12 cellular contexts compared by ENCODE assay signal in the genomic region with DNA sequence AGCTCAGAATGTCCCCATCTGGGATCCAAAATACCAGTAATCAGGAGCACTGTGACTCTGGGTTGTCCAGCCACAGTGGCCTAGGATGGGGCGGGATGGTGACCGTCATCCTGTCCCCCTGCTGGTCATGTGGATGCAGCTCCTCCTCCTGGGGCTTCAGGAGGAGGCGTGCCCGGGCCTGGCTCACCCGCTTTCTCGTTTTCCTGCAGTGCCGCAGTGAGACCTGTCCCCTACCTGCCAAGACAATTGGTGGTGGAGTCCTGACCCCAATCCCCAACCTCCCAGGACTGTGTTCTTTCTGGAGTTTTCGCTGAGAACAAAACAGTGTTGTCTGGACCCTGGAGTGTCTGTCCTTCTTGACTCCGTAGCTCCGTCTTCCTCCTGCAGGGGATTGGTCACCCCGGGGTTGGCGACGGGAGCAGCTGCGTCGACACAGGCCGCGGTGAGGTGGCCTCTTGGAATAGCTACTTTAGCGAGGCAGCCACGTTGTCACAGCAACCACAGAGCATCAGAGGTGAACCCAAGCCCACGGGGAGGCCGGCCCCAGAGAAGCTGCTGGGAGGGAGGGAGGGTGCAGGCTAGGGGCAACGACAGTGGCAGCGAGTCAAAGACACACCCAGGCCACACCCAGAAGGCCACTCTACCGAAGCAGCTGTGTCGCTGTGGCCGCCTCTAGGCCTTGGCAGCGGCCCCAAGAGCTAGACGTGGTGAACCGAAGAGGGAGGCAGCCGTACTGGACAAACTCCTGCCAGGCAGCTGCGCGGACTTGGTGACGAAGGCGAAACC. TPM values are rescaled to one million over a fixed set of nuclear protein-coding genes. Genes with fewer than 3 reads are reported as not detected.
DNase-seq lines count a peak whose midpoint lies in the region; ATAC-seq, FAIRE-seq and TF ChIP-seq lines count a peak whose summit lies in the region.
"Had no signal": no experiment of that assay in that cellular context is flagged by ENCODE, and none has a peak within 500 bp of the region (broad histone marks: within the 10 kb centered on the region; RNA-seq: fewer than 3 reads in every experiment).

No MANE protein-coding gene starts in this region.

- peak overlapping the region; percentile 95 for H2AFZ ChIP-seq in HCT116 (ENCODE audit: low read depth, low read length, poor library complexity, severe bottlenecking)

- TF ChIP-seq POLR2A in HCT116 (IDR thresholded peaks at IDR 0.05; ENCODE audit: borderline replicate concordance, extremely low read depth, insufficient read depth, insufficient read length) (no peak), suprapubic skin (IDR thresholded peaks at IDR 0.05) (no peak)

- RAD21 ChIA-PET in HCT116 (lab: Charles Lee; ENCODE audit: low non-redundant PET in 1 of 2, low total read pairs in 2 of 2, uncharacterized antibody in 2 of 2, unreplicated experiment in 2 of 2): no interaction called here

- H3K9me3 ChIP-seq in A673 (ENCODE audit: low read depth, low read length, poor library complexity, severe bottlenecking) (no peaks in the 10 kb centered on the region), HCT116 (ENCODE audit: control insufficient read depth in 1 of 2, insufficient read depth in 1 of 2, low read depth in 1 of 2, low read length in 2 of 2) (no peaks in the 10 kb centered on the region), kidney (ENCODE audit: control insufficient read depth in 1 of 2, low read length in 2 of 2) (no peaks in the 10 kb centered on the region), suprapubic skin (no peaks in the 10 kb centered on the region)
- H3K9me3 ChIP-seq: SJSA1 had no signal

- POLR2A ChIA-PET in A673 (lab: Charles Lee; ENCODE audit: low non-redundant PET): no interaction called here
- POLR2A ChIA-PET in HCT116 (lab: Charles Lee): interaction anchor here (1.1 to 1.5 kb wide), 2 partner anchors 9 to 82 kb away, joined by 3 read pairs; partner anchors contain the start of gene POLD1

- 43% methylated on average over 25 of the region's 34 CpGs for WGBS in suprapubic skin

- H3K27me3 ChIP-seq in A673 (replicated peaks; ENCODE audit: insufficient read depth, low read depth, low read length, poor library complexity) (no peaks in the 10 kb centered on the region), HCT116 (ENCODE audit: insufficient read depth, low read length) (no peaks in the 10 kb centered on the region), suprapubic skin (peaks cover 10% of the 10 kb centered on the region)

- CTCF ChIA-PET in A673 (lab: Charles Lee) (no interaction called here), HCT116 (lab: Charles Lee) (interaction anchor here (0.7 to 1.7 kb wide), 6 partner anchors 8 to 109 kb away, joined by 3 to 8 read pairs (median 4); no protein-coding TSS in a partner anchor)

- DNase-seq in A673 (ENCODE audit: low spot score) (no peak), HCT116 (ENCODE audit: low read depth, low spot score) (peak; percentile 42), kidney (peak; percentile 93), suprapubic skin (ENCODE audit: low spot score in 2 of 2) (no peak)
- DNase-seq in stimulated activated naive CD8-positive, alpha-beta T cell treated with anti-CD3 and anti-CD28 coated beads, Interleukin-15, Interleukin-2, amounts not matched to agents 100 U/mL and 50 U/mL, for 24 hours: no peak
- DNase-seq: CD8-positive, alpha-beta T cell had no signal

- H3K4me3 ChIP-seq in A673 (ENCODE audit: low read depth, low read length, poor library complexity, severe bottlenecking) (no peak overlapping the region), HCT116 (replicated peaks in 1 of 2; ENCODE audit: low read depth in 1 of 2, low read length in 2 of 2) (peak overlapping the region; percentile 39 to 55), kidney (ENCODE audit: low read length in 2 of 2) (no peak overlapping the region), suprapubic skin (no peak overlapping the region)
- H3K4me3 ChIP-seq: SJSA1 had no signal

- TF ChIP-seq RAD21 in HCT116 (IDR thresholded peaks at IDR 0.05; ENCODE audit: low read depth): no peak; the same call in 1 of the 2 replicates

- peak overlapping the region; percentile 86 for H3K4me2 ChIP-seq in HCT116 (ENCODE audit: low read length)

- TF ChIP-seq CTCF in A673 (conservative IDR thresholded peaks at IDR 0.05; ENCODE audit: low read depth, low read length) (0 out of 2 replicates have a peak, but pooled peaks have one; percentile 28), HCT116 (IDR thresholded peaks at IDR 0.05 in 2 of 3, conservative IDR thresholded peaks at IDR 0.05 in 1 of 3; ENCODE audit: borderline replicate concordance in 1 of 3, insufficient read depth in 1 of 3, low read depth in 2 of 3, low read length in 2 of 3) (peak in 2 of 3 experiments; percentile 56 to 67; a peak in 4 of 6 replicates), kidney (IDR thresholded peaks at IDR 0.05; ENCODE audit: borderline replicate concordance, extremely low read depth, insufficient read depth) (no peak), suprapubic skin (IDR thresholded peaks at IDR 0.05) (peak in 1 of 2 donors; percentile 18)

- ATAC-seq in HCT116 (peak; percentile 91), SK-N-SH treated with all-trans-retinoic acid at 6 μM for 48 hours (peak; percentile 24; the same call in 1 of the 3 replicates), GM18520 (IDR thresholded peaks at IDR 0.05; ENCODE audit: unreplicated experiment) (no peak), GM21528 (IDR thresholded peaks at IDR 0.05; ENCODE audit: low FRiP score, unreplicated experiment) (no peak)
- no peak for ATAC-seq in stimulated activated naive CD8-positive, alpha-beta T cell treated with anti-CD3 and anti-CD28 coated beads, Interleukin-15, Interleukin-2, amounts not matched to agents 100 U/mL and 50 U/mL, for 24 hours
- ATAC-seq: CD8-positive, alpha-beta T cell had no signal

- no TSS peak for BruUV-seq in A673 (replicated peaks; lab: Mats Ljungman, UMichigan)
- no TSS peak for BruUV-seq in HCT116 (replicated peaks; lab: Mats Ljungman, UMichigan)

- no peaks in the 10 kb centered on the region for H3K79me2 ChIP-seq in HCT116 (ENCODE audit: insufficient read depth, low read length)

- H3K27ac ChIP-seq in A673 (ENCODE audit: low read depth, low read length, poor library complexity, severe bottlenecking) (no peak overlapping the region), HCT116 (ENCODE audit: low read depth, low read length) (peak overlapping the region; percentile 50), kidney (ENCODE audit: low read depth in 2 of 2, low read length in 2 of 2) (no peak overlapping the region), suprapubic skin (no peak overlapping the region)
- H3K27ac ChIP-seq: SJSA1 had no signal

- no peak for TF ChIP-seq EP300 in suprapubic skin (IDR thresholded peaks at IDR 0.05)

- H4K20me1 ChIP-seq in HCT116 (ENCODE audit: insufficient read depth): no peaks in the 10 kb centered on the region

- H3K9me2 ChIP-seq in HCT116 (ENCODE audit: insufficient read depth): no peaks in the 10 kb centered on the region

- FAIRE-seq in kidney (lab: Jason Lieb, UNC): no peak

- H3K9ac ChIP-seq in HCT116 (ENCODE audit: low read length) (peak overlapping the region; percentile 60), kidney (ENCODE audit: low read length in 2 of 2) (no peak overlapping the region)

- intact Hi-C loops in A673 (cut with micrococcal nuclease; ENCODE audit: unreplicated experiment) (no loop called here), HCT116 (cut with micrococcal nuclease) (no loop called here), kidney (cut with DNase I) (loop anchor here (10.0 kb wide), 1 partner anchor 101 kb away; the partner anchor contains the start of gene NAPSA)

- H3K36me3 ChIP-seq in A673 (ENCODE audit: insufficient read depth, low read length, poor library complexity, severe bottlenecking) (no peaks in the 10 kb centered on the region), HCT116 (ENCODE audit: control insufficient read depth in 1 of 2, insufficient read depth in 2 of 2, low read length in 2 of 2) (no peaks in the 10 kb centered on the region), kidney (ENCODE audit: control insufficient read depth in 1 of 2, insufficient read depth in 2 of 2, low read length in 2 of 2) (no peaks in the 10 kb centered on the region), suprapubic skin (no peaks in the 10 kb centered on the region)
- H3K36me3 ChIP-seq: SJSA1 had no signal

- H3K4me1 ChIP-seq in A673 (ENCODE audit: insufficient read depth, low read length, poor library complexity, severe bottlenecking) (no peaks in the 10 kb centered on the region), HCT116 (ENCODE audit: control insufficient read depth in 1 of 2, insufficient read depth in 2 of 2, low read length in 2 of 2) (peaks cover 12 to 32% of the 10 kb centered on the region in 2 experiments), kidney (ENCODE audit: control insufficient read depth in 1 of 2, insufficient read depth in 1 of 2, low read depth in 1 of 2, low read length in 2 of 2) (peaks cover 0 to 2% of the 10 kb centered on the region in 2 donors), suprapubic skin (peaks cover 5% of the 10 kb centered on the region)
- H3K4me1 ChIP-seq: SJSA1 had no signal

TF ChIP-seq in HCT116, 20 proteins besides CTCF, POLR2A, EP300 and RAD21 (continues in another document):
- no peak for TF ChIP-seq SIN3A (IDR thresholded peaks at IDR 0.05; ENCODE audit: low read depth)

RNA-seq across cellular contexts. Expression of gene EMC10, which starts 10.1 kb away (rescaled TPM):
- total RNA-seq in A673 (2021): 99.2 and 108 TPM in 2 replicates
- total RNA-seq in HCT116 (2021; ENCODE audit: unreplicated experiment): 92.4 TPM
- 68.1 and 70.4 TPM in 2 replicates for polyA plus RNA-seq in HCT116 (2012)
- total RNA-seq in kidney: 184 TPM
- polyA plus RNA-seq in kidney (ENCODE audit: insufficient read depth, low read depth, low replicate concordance): 199 TPM
- total RNA-seq in suprapubic skin: 10 to 100 TPM; 34.9 to 77.2 (median 71.1) TPM

RNA-seq across cellular contexts. Expression of gene GARIN5A, which starts 10.5 kb away (rescaled TPM):
- total RNA-seq in A673 (2021) (0.59 and 0.84 TPM in 2 replicates), HCT116 (2021; ENCODE audit: unreplicated experiment) (12.2 TPM), kidney (2.0 TPM), suprapubic skin (1 to 10 TPM in 3 of 4 donors, not detected in 1; 3.9 to 5.0 (median 4.2) TPM)
- 19.2 and 19.3 TPM in 2 replicates for polyA plus RNA-seq in HCT116 (2012)
- 9.0 TPM for polyA plus RNA-seq in kidney (ENCODE audit: insufficient read depth, low read depth, low replicate concordance)
- total RNA-seq: SJSA1 had no signal

RNA-seq across cellular contexts. Expression of gene MYBPC2, which starts 33.5 kb away (rescaled TPM):
- 0.09 TPM in 1 of 2 replicates, not detected in the other for total RNA-seq in A673 (2021)
- not detected for total RNA-seq in HCT116 (2021; ENCODE audit: unreplicated experiment)
- polyA plus RNA-seq in HCT116 (2012): 0.04 and 0.24 TPM in 2 replicates
- total RNA-seq in kidney: 0.98 TPM
- not detected for polyA plus RNA-seq in kidney (ENCODE audit: insufficient read depth, low read depth, low replicate concordance)
- total RNA-seq in suprapubic skin: under 1 TPM in 1 of 4 donors, not detected in 3; 0.29 TPM
- total RNA-seq: SJSA1 had no signal
- polyA plus RNA-seq: fibroblast of lung, neural cell had no signal

RNA-seq across cellular contexts. Expression of gene JOSD2, which starts 44.8 kb away (rescaled TPM):
- total RNA-seq in A673 (2021) (26.8 and 31.9 TPM in 2 replicates), HCT116 (2021; ENCODE audit: unreplicated experiment) (40.9 TPM), kidney (31.7 TPM), suprapubic skin (10 to 100 TPM in 3 of 4 donors, 1 to 10 TPM in 1; 9.3 to 31.7 (median 28.7) TPM)
- 24.9 and 25.7 TPM in 2 replicates for polyA plus RNA-seq in HCT116 (2012)
- 73.7 TPM for polyA plus RNA-seq in kidney (ENCODE audit: insufficient read depth, low read depth, low replicate concordance)

RNA-seq across cellular contexts. Expression of gene SPIB, which starts 47.4 kb away (rescaled TPM):
- total RNA-seq in A673 (2021) (0.20 and 0.75 TPM in 2 replicates), HCT116 (2021; ENCODE audit: unreplicated experiment) (0.96 TPM), kidney (1.1 TPM), suprapubic skin (not detected)
- polyA plus RNA-seq in HCT116 (2012): 0.04 and 0.48 TPM in 2 replicates
- polyA plus RNA-seq in kidney (ENCODE audit: insufficient read depth, low read depth, low replicate concordance): not detected
- total RNA-seq: fibroblast of lung, SJSA1 had no signal
- polyA plus RNA-seq: fibroblast of lung, neural cell had no signal

Comparison
In these comparisons a context has a peak if more than half of its experiments do, and no peak if none do; other contexts are left out.
1. DNase-seq: peak in HCT116 (single experiment) and kidney (single experiment); none in A673 (single experiment), suprapubic skin (0 of 2) and stimulated activated naive CD8-positive, alpha-beta T cell treated with anti-CD3 and anti-CD28 coated beads, Interleukin-15, Interleukin-2, amounts not matched to agents 100 U/mL and 50 U/mL, for 24 hours (single experiment).
2. H3K4me3 ChIP-seq: peak in HCT116 (2 of 2); none in A673 (single experiment), kidney (0 of 2) and suprapubic skin (single experiment).
3. ATAC-seq: peak in HCT116 (single experiment) and SK-N-SH treated with all-trans-retinoic acid at 6 μM for 48 hours (single experiment); none in GM18520 (single experiment), GM21528 (single experiment) and stimulated activated naive CD8-positive, alpha-beta T cell treated with anti-CD3 and anti-CD28 coated beads, Interleukin-15, Interleukin-2, amounts not matched to agents 100 U/mL and 50 U/mL, for 24 hours (single experiment).